In the genomic region with DNA sequence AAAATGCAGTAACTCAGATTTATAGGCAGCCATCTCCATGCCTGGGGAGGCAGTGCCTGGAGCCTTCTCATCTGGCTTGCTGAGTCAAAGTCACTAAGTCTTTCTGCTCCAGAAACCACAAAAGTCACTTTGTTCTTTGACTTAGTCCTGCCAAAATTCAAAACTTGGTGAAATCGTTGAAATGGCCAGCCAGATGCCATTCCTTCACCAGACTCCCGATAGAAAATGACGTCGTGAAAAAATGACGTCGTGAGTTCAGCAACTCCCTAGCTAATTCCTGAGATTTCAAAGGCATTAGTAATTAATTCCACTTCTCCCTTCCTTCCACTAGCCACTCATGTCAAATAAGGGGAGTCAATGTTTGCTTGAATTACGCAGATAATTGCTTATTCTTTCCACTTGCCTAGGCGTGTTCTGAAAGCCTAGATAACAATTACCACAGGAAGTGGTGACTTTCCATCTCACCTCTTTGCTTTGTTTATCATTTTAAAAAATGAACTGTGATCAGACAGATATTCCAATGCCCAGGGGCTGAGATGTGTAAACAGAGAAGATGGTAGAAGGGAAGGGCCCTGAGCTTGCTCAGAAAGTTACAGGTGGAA, we compare ENCODE assay signal across 8 cellular contexts. TPM values are rescaled to one million over a fixed set of nuclear protein-coding genes. Genes with fewer than 3 reads are reported as not detected.
DNase-seq lines count a peak whose midpoint lies in the region; ATAC-seq and TF ChIP-seq lines count a peak whose summit lies in the region.

No MANE protein-coding gene starts in this region.

- intact Hi-C loops in sciatic nerve (cut with DNase I) = no loop called here

- POLR2A ChIA-PET in BJ (lab: Charles Lee) = interaction anchor here (0.6 to 0.7 kb wide), 2 partner anchors 42 to 173 kb away, joined by 3 to 5 read pairs; no protein-coding TSS in a partner anchor

- CTCF ChIA-PET in BJ (lab: Yijun Ruan, JAX) = interaction anchor here (1.5 to 1.8 kb wide), 3 partner anchors 34 to 208 kb away, joined by 3 to 4 read pairs (median 4); no protein-coding TSS in a partner anchor

- ATAC-seq in HG03280 (IDR thresholded peaks at IDR 0.05; ENCODE audit: unreplicated experiment) (no peak), HG03108 (IDR thresholded peaks at IDR 0.05; ENCODE audit: unreplicated experiment) (no peak), sciatic nerve (no peak)

- H3K27me3 ChIP-seq in BJ (ENCODE audit: control insufficient read depth, insufficient read depth, low read length) = no peaks in the 10 kb centered on the region

- no peaks in the 10 kb centered on the region; the same call in 1 of the 2 replicates for H3K36me3 ChIP-seq in BJ (ENCODE audit: control insufficient read depth, insufficient read depth, low read length)

- DNase-seq in BJ (ENCODE audit: low read depth) (peak; percentile 86), M059J (ENCODE audit: low read depth) (peak; percentile 97), iris pigment epithelial cell (ENCODE audit: low read depth) (peak; percentile 95), SHP77 treated with DMSO at 0.1 percent for 48 hours (lab: John Stamatoyannopoulos, UW) (no peak), sciatic nerve (ENCODE audit: low spot score) (no peak)
- DNase-seq in activated CD8-positive, alpha-beta memory T cell treated with anti-CD3 and anti-CD28 coated beads, Interleukin-2, amount 50 U/mL, for 4 hours = peak; percentile 29

- no peak for TF ChIP-seq CTCF in BJ (IDR thresholded peaks at IDR 0.05; ENCODE audit: insufficient read depth, low read depth, low read length)

- no peak overlapping the region for H3K4me3 ChIP-seq in BJ (ENCODE audit: low read depth, low read length)

RNA-seq across cellular contexts. Expression of gene OSBPL3, which starts 48.5 kb away (rescaled TPM):
- polyA plus RNA-seq in BJ (2011; rRNA removed) = 26.5 and 27.1 TPM in 2 replicates
- 22.8 and 23.2 TPM in 2 replicates for polyA minus RNA-seq in BJ (2011; rRNA and poly(A)+ RNA removed)
- total RNA-seq in M059J (2014; rRNA removed; shearing (Covaris generic)) = 7.7 and 15.4 TPM in 2 replicates
- total RNA-seq in sciatic nerve = 11.0 TPM

Comparison
In these comparisons a context has a peak if more than half of its experiments do, and no peak if none do; other contexts are left out.
1. DNase-seq: peak in BJ (single experiment), M059J (single experiment), activated CD8-positive, alpha-beta memory T cell treated with anti-CD3 and anti-CD28 coated beads, Interleukin-2, amount 50 U/mL, for 4 hours (single experiment) and iris pigment epithelial cell (single experiment); none in SHP77 treated with DMSO at 0.1 percent for 48 hours (single experiment) and sciatic nerve (single experiment).